26 cellular contexts compared by ENCODE assay signal in genomic region chr12:79296871-79297270, GRCh38.
"Had no signal": no experiment of that assay in that cellular context is flagged by ENCODE, and none has a peak within 500 bp of the region (broad histone marks: within the 10 kb centered on the region; RNA-seq: fewer than 3 reads in every experiment).

No MANE protein-coding gene starts in this region.

- DNase-seq: activated CD4-positive, alpha-beta T cell treated with anti-CD3 and anti-CD28 coated beads for 36 hours; activated CD4-positive, alpha-beta T cell treated with anti-CD3 and anti-CD28 coated beads, Interleukin-2, amount 50 U/mL, for 4 hours; activated CD4-positive, CD25-positive, alpha-beta regulatory T cell; activated effector memory CD4-positive, alpha-beta T cell treated with Interleukin-2 at 50 U/mL for 16 hours; activated naive CD4-positive, alpha-beta T cell treated with Interleukin-2 at 50 U/mL for 16 hours; activated T-cell treated with anti-CD3 and anti-CD28 coated beads for 4 hours; adrenal gland; aorta; body of pancreas; cerebellar nuclear complex; effector memory CD8-positive, alpha-beta T cell; esophagus squamous epithelium; gastrocnemius medialis; glutamatergic neuron; islet precursor cell; left ventricle myocardium inferior; mesendoderm; posterior cingulate gyrus; right cardiac atrium; spleen; stimulated activated naive CD4-positive, alpha-beta T cell had no signal

- H3K27me3 Mint-ChIP-seq: activated CD4-positive, alpha-beta T cell treated with anti-CD3 and anti-CD28 coated beads for 36 hours; activated naive CD8-positive, alpha-beta T cell; effector memory CD8-positive, alpha-beta T cell; natural killer cell treated with Interleukin-12 subunit alpha and Interleukin-12 subunit beta and Interleukin-15 and Interleukin-18, amount 100 ng/mL, for 72 hours had no signal

- H3K4me1 ChIP-seq: adrenal gland, body of pancreas, esophagus squamous epithelium, gastrocnemius medialis, left ventricle myocardium inferior, spleen had no signal

- H3K4me3 Mint-ChIP-seq: activated CD4-positive, alpha-beta T cell treated with anti-CD3 and anti-CD28 coated beads for 36 hours; activated naive CD8-positive, alpha-beta T cell; effector memory CD8-positive, alpha-beta T cell; natural killer cell treated with Interleukin-12 subunit alpha and Interleukin-12 subunit beta and Interleukin-15 and Interleukin-18, amount 100 ng/mL, for 72 hours had no signal

- H3K9me3 ChIP-seq: adrenal gland, body of pancreas, esophagus squamous epithelium, gastrocnemius medialis, left ventricle myocardium inferior, spleen, tibial nerve had no signal

- H3K4me3 ChIP-seq: adrenal gland, body of pancreas, coronary artery, esophagus squamous epithelium, gastrocnemius medialis, left ventricle myocardium inferior, lung, spleen, tibial nerve had no signal

- H3K36me3 ChIP-seq: adrenal gland, esophagus squamous epithelium, gastrocnemius medialis, left ventricle myocardium inferior, spleen, tibial nerve had no signal

- H3K27ac ChIP-seq: adrenal gland, body of pancreas, coronary artery, esophagus squamous epithelium, gastrocnemius medialis, left ventricle myocardium inferior, spleen, tibial nerve had no signal

- ATAC-seq: activated CD4-positive, alpha-beta T cell treated with anti-CD3 and anti-CD28 coated beads for 36 hours; body of pancreas; effector memory CD8-positive, alpha-beta T cell; gastrocnemius medialis; natural killer cell treated with Interleukin-12 subunit alpha and Interleukin-12 subunit beta and Interleukin-15 and Interleukin-18, amount 100 ng/mL, for 72 hours; right cardiac atrium had no signal

- H3K36me3 Mint-ChIP-seq: activated naive CD8-positive, alpha-beta T cell; natural killer cell treated with Interleukin-12 subunit alpha and Interleukin-12 subunit beta and Interleukin-15 and Interleukin-18, amount 100 ng/mL, for 72 hours had no signal

- H3K4me1 Mint-ChIP-seq: activated CD4-positive, alpha-beta T cell treated with anti-CD3 and anti-CD28 coated beads for 36 hours had no signal

- H3K27ac Mint-ChIP-seq: activated CD4-positive, alpha-beta T cell treated with anti-CD3 and anti-CD28 coated beads for 36 hours; activated naive CD8-positive, alpha-beta T cell; effector memory CD8-positive, alpha-beta T cell; natural killer cell treated with Interleukin-12 subunit alpha and Interleukin-12 subunit beta and Interleukin-15 and Interleukin-18, amount 100 ng/mL, for 72 hours had no signal

- H3K27me3 ChIP-seq: adrenal gland, body of pancreas, esophagus squamous epithelium, gastrocnemius medialis, spleen, tibial nerve had no signal
